In genomic region chr1:185759061-185759460, GRCh38 we compare ENCODE assay signal across 22 cellular contexts. TPM values are rescaled to one million over a fixed set of nuclear protein-coding genes. Genes with fewer than 3 reads are reported as not detected.
DNase-seq lines count a peak whose midpoint lies in the region; ATAC-seq and TF ChIP-seq lines count a peak whose summit lies in the region.
"Had no signal": no experiment of that assay in that cellular context is flagged by ENCODE, and none has a peak within 500 bp of the region (broad histone marks: within the 10 kb centered on the region; RNA-seq: fewer than 3 reads in every experiment).

No MANE protein-coding gene starts in this region.

- POLR2A ChIA-PET in IMR-90 (lab: Charles Lee; ENCODE audit: unreplicated experiment): no interaction called here
- POLR2A ChIA-PET in PC-9 (lab: Charles Lee; ENCODE audit: unreplicated experiment): no interaction called here

- DNase-seq in AG09319 (ENCODE audit: extremely low read depth, low read depth) (peak; percentile 8), IMR-90 (peak; percentile 12), brain pericyte (ENCODE audit: low read depth, low spot score) (peak; percentile 20), left kidney (ENCODE audit: low read depth, low spot score) (peak; percentile 11), PC-9 (no peak), NCI-H526 (lab: John Stamatoyannopoulos, UW) (no peak)
- DNase-seq: Caco-2; CD4-positive, alpha-beta T cell; HCEC 1CT; Karpas-422; NCI-H1048; NCI-H1436; NCI-H2029; NCI-H2227 treated with DMSO at 0.1 percent for 48 hours; NCI-H526 treated with DMSO at 0.1 percent for 48 hours; RPMI8226; SHP77 treated with DMSO at 0.1 percent for 48 hours had no signal

- H3K23ac ChIP-seq in IMR-90 (ENCODE audit: low read depth, low read length): no peak overlapping the region

- TF ChIP-seq CTCF in AG09319 (IDR thresholded peaks at IDR 0.05; ENCODE audit: low read depth, low read length): no peak
- no peak for TF ChIP-seq CTCF in IMR-90 (conservative IDR thresholded peaks at IDR 0.05; ENCODE audit: low read depth, low read length)
- no peak for TF ChIP-seq CTCF in gastroesophageal sphincter (IDR thresholded peaks at IDR 0.05)
- TF ChIP-seq CTCF in PC-9 (conservative IDR thresholded peaks at IDR 0.05): no peak

- no peak overlapping the region for H3K9ac ChIP-seq in IMR-90 (ENCODE audit: low read depth, low read length)

- TF ChIP-seq POLR2A in IMR-90 (IDR thresholded peaks at IDR 0.05; ENCODE audit: low read depth, low read length) (no peak), gastroesophageal sphincter (IDR thresholded peaks at IDR 0.05) (no peak)

- TF ChIP-seq EP300 in gastroesophageal sphincter (IDR thresholded peaks at IDR 0.05): no peak

- no peak overlapping the region for H2AK9ac ChIP-seq in IMR-90 (replicated peaks; ENCODE audit: low read depth, low read length, poor library complexity)

- H4K91ac ChIP-seq in IMR-90 (ENCODE audit: insufficient read depth, low read depth, low read length): no peak overlapping the region

- H3F3A ChIP-seq in PC-9 (ENCODE audit: insufficient read depth, low read depth): no peaks in the 10 kb centered on the region

- dilution Hi-C loops in IMR-90 (cut with HindIII; ENCODE audit: low sequenced_read_pairs, unreplicated experiment): no loop called here

- no peaks in the 10 kb centered on the region for H3K79me1 ChIP-seq in IMR-90 (ENCODE audit: low read depth in 1 of 2, low read length in 2 of 2)

- H3K9me1 ChIP-seq in IMR-90 (ENCODE audit: insufficient read depth, low read length): no peaks in the 10 kb centered on the region

- H4K8ac ChIP-seq in IMR-90 (ENCODE audit: low read depth in 2 of 2, low read length in 2 of 2): no peak overlapping the region

- no peaks in the 10 kb centered on the region for H3K79me2 ChIP-seq in PC-9 (ENCODE audit: low read depth)

- H2BK5ac ChIP-seq in IMR-90 (ENCODE audit: low read depth, low read length, poor library complexity, severe bottlenecking): no peak overlapping the region

- in situ Hi-C loops in IMR-90 (cut with MboI; ENCODE audit: low sequenced_read_pairs): no loop called here

- H3K18ac ChIP-seq in IMR-90 (ENCODE audit: low read depth, low read length): no peak overlapping the region

- CTCF ChIA-PET in IMR-90 (lab: Yijun Ruan, JAX) (no interaction called here), PC-9 (lab: Charles Lee) (no interaction called here)

- no peak overlapping the region for H2AFZ ChIP-seq in IMR-90 (replicated peaks; ENCODE audit: low read length, poor library complexity)
- H2AFZ ChIP-seq in PC-9: no peak overlapping the region
- H2AFZ ChIP-seq: GM23338 had no signal

- H2AK5ac ChIP-seq in IMR-90 (ENCODE audit: low read depth, low read length): no peak overlapping the region

- H3K9me3 ChIP-seq in IMR-90 (ENCODE audit: control insufficient read depth, insufficient read depth, low read length) (no peaks in the 10 kb centered on the region), gastroesophageal sphincter (no peaks in the 10 kb centered on the region), PC-9 (ENCODE audit: insufficient read depth, low read depth) (peaks cover 3% of the 10 kb centered on the region; the same call in 1 of the 2 replicates)
- H3K9me3 ChIP-seq: Caco-2 had no signal

- ATAC-seq in IMR-90 (ENCODE audit: low read depth): peak; percentile 48; the same call in 1 of the 2 replicates
- ATAC-seq in gastroesophageal sphincter: no peak
- ATAC-seq: GM23338, SK-N-SH treated with all-trans-retinoic acid at 6 μM for 48 hours had no signal

- no peak overlapping the region for H4K5ac ChIP-seq in IMR-90 (ENCODE audit: low read depth, low read length)

- H2BK15ac ChIP-seq in IMR-90 (ENCODE audit: low read depth, low read length): no peak overlapping the region

- intact Hi-C loops in IMR-90 (cut with micrococcal nuclease): no loop called here
- intact Hi-C loops in PC-9 (cut with micrococcal nuclease; ENCODE audit: unreplicated experiment): no loop called here

- no peak for TF ChIP-seq RAD21 in IMR-90 (IDR thresholded peaks at IDR 0.05; ENCODE audit: low read length)

- no CpG with 5 or more reads among the region's 1 CpG for WGBS in IMR-90 (ENCODE audit: extremely low coverage in 2 of 2, insufficient read length in 1 of 2), 2 experiments
- WGBS in gastroesophageal sphincter (ENCODE audit: low coverage in 1 of 2), 2 donors: 78 to 100% methylated on average over 1 of the region's 1 CpG

- H3K4me1 ChIP-seq in IMR-90 (ENCODE audit: control insufficient read depth, insufficient read depth, low read length): no peaks in the 10 kb centered on the region
- peaks cover 0 to 6% (median 0%) of the 10 kb centered on the region in 3 donors for H3K4me1 ChIP-seq in gastroesophageal sphincter
- H3K4me1 ChIP-seq in PC-9 (replicated peaks; ENCODE audit: insufficient read depth): 0 out of 2 replicates have a peak, but pooled peaks cover 13% of the 10 kb centered on the region
- H3K4me1 ChIP-seq: Caco-2 had no signal

- no TSS peak for BruUV-seq in IMR-90 (replicated peaks; lab: Mats Ljungman, UMichigan)
- BruUV-seq in PC-9 (replicated peaks; lab: Mats Ljungman, UMichigan): no TSS peak

- H3K36me3 ChIP-seq in IMR-90 (ENCODE audit: control insufficient read depth, insufficient read depth, low read length) (no peaks in the 10 kb centered on the region), gastroesophageal sphincter (no peaks in the 10 kb centered on the region), PC-9 (ENCODE audit: low read depth) (no peaks in the 10 kb centered on the region)

- no peak overlapping the region for H3K14ac ChIP-seq in IMR-90 (replicated peaks; ENCODE audit: low read depth, low read length)

- no peaks in the 10 kb centered on the region for H3K9me2 ChIP-seq in PC-9 (ENCODE audit: insufficient read depth)

- no peak overlapping the region for H3K56ac ChIP-seq in IMR-90 (ENCODE audit: extremely low read depth, insufficient read depth, low read length)

- H4K20me1 ChIP-seq in IMR-90 (ENCODE audit: insufficient read depth, low read length): no peaks in the 10 kb centered on the region
- H4K20me1 ChIP-seq in PC-9 (ENCODE audit: insufficient read depth): no peaks in the 10 kb centered on the region

- no peak overlapping the region for H3K4ac ChIP-seq in IMR-90 (ENCODE audit: low read depth, low read length)

- no peak overlapping the region for H2BK20ac ChIP-seq in IMR-90 (ENCODE audit: low read depth, low read length)

- H3K4me2 ChIP-seq in IMR-90 (ENCODE audit: low read depth, low read length) (no peak overlapping the region), PC-9 (no peak overlapping the region)
- H3K4me2 ChIP-seq: GM23338 had no signal

- H2BK120ac ChIP-seq in IMR-90 (ENCODE audit: low read depth, low read length): no peak overlapping the region

- H3K4me3 ChIP-seq in IMR-90 (ENCODE audit: insufficient read depth, low read depth, low read length): no peak overlapping the region
- no peak overlapping the region for H3K4me3 ChIP-seq in gastroesophageal sphincter
- H3K4me3 ChIP-seq in PC-9: no peak overlapping the region
- H3K4me3 ChIP-seq: GM23338 had no signal

- H3K27ac ChIP-seq in IMR-90 (ENCODE audit: insufficient read depth, low read length) (no peak overlapping the region), gastroesophageal sphincter (no peak overlapping the region), PC-9 (no peak overlapping the region)
- H3K27ac ChIP-seq: HL-60 had no signal

- H3K27me3 ChIP-seq in IMR-90 (ENCODE audit: control insufficient read depth, insufficient read depth, low read length) (no peaks in the 10 kb centered on the region), gastroesophageal sphincter (no peaks in the 10 kb centered on the region), PC-9 (ENCODE audit: insufficient read depth, low read depth) (no peaks in the 10 kb centered on the region)

TF ChIP-seq in IMR-90, 13 proteins besides CTCF, POLR2A, EP300 and RAD21:
- TF ChIP-seq ELK1 (IDR thresholded peaks at IDR 0.05; ENCODE audit: borderline replicate concordance, low read depth, low read length): no peak
- TF ChIP-seq CEBPB (IDR thresholded peaks at IDR 0.05; ENCODE audit: low read depth, low read length): no peak
- no peak for TF ChIP-seq MXI1 (IDR thresholded peaks at IDR 0.05; ENCODE audit: borderline replicate concordance, low read depth, low read length)
- no peak for TF ChIP-seq MAZ (IDR thresholded peaks at IDR 0.05; ENCODE audit: borderline replicate concordance, low read depth, low read length)
- no peak for TF ChIP-seq BHLHE40 (IDR thresholded peaks at IDR 0.05; ENCODE audit: low read depth, low read length)
- TF ChIP-seq NFE2L2 (IDR thresholded peaks at IDR 0.05; ENCODE audit: low read depth, low read length): no peak
- TF ChIP-seq SMC3 (IDR thresholded peaks at IDR 0.05; ENCODE audit: low read depth, low read length): no peak
- TF ChIP-seq RFX5 (IDR thresholded peaks at IDR 0.05; ENCODE audit: low read depth, low read length): no peak
- TF ChIP-seq CHD1 (IDR thresholded peaks at IDR 0.05; ENCODE audit: low read depth, low read length): no peak
- no peak for TF ChIP-seq RCOR1 (IDR thresholded peaks at IDR 0.05; ENCODE audit: insufficient replicate concordance, low read length)
- no peak for TF ChIP-seq FOS (IDR thresholded peaks at IDR 0.05; ENCODE audit: low read depth, low read length)
- no peak for TF ChIP-seq USF2 (IDR thresholded peaks at IDR 0.05; ENCODE audit: low read depth, low read length)
- no peak for TF ChIP-seq MAFK (IDR thresholded peaks at IDR 0.05; ENCODE audit: low read depth, low read length)
TF ChIP-seq in IMR-90: peak in this region for 0.

RNA-seq across cellular contexts. Expression of gene HMCN1, which starts 24.9 kb away (rescaled TPM):
- total RNA-seq in IMR-90 (2012; rRNA removed): 7.8 and 11.7 TPM in 2 replicates
- polyA plus RNA-seq in IMR-90 (2012; rRNA removed): 4.6 and 6.1 TPM in 2 replicates
- polyA plus RNA-seq in IMR-90 (2012; cell fraction: cytosol; rRNA removed): 2.0 and 3.3 TPM in 2 replicates
- polyA plus RNA-seq in IMR-90 (2012; cell fraction: nucleus; rRNA removed; ENCODE audit: low replicate concordance): 1.9 and 6.6 TPM in 2 replicates
- total RNA-seq in gastroesophageal sphincter: 10 to 100 TPM; 11.6 to 95.9 (median 78.6) TPM
- total RNA-seq in PC-9 (2021): 0.31 and 0.83 TPM in 2 replicates
- polyA plus RNA-seq: IgD-negative memory B cell had no signal

Comparison
In these comparisons a context has a peak if more than half of its experiments do, and no peak if none do; other contexts are left out.
1. DNase-seq: peak in AG09319 (single experiment), IMR-90 (single experiment), brain pericyte (single experiment) and left kidney (single experiment); none in PC-9 (0 of 2) and NCI-H526 (0 of 2).